ENCODE assay signal across 8 cellular contexts in the genomic region with DNA sequence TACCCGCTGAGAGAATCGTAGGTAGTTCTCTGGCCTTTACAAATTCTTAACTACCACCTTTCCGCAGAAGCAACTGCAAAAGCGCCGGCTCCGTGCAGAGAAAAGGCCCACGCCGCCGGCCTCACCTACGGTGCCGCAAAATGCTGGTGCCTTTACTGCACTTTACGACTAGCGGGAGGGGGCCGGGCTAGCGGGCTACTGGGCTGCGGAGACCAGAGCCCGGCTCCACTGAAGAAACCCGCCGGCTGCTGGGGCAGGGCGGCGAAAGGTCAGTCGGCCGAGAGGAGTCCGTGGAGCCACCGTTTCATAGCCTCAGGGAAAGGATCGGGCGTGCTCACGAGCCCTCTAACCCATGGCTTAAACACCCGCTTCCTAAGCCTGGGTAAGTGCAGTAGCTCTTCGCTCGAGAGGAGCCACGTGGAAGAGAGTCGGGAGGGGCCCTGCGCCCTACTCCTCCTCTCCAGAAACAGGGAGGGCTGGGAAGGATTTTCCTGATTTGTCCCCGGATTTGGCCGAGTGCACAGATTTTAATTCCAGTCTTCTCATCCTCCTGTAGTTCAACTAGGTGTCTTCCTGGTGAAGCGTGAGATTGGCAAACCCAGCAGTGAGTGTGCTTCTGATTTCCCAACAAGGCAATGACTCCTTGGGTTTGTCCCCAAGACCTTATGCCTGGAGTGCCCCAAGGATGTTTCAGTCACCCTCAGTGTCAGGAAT. TPM values are rescaled to one million over a fixed set of nuclear protein-coding genes. Genes with fewer than 3 reads are reported as not detected.
DNase-seq lines count a peak whose midpoint lies in the region; ATAC-seq and TF ChIP-seq lines count a peak whose summit lies in the region.

A gene with protein sequence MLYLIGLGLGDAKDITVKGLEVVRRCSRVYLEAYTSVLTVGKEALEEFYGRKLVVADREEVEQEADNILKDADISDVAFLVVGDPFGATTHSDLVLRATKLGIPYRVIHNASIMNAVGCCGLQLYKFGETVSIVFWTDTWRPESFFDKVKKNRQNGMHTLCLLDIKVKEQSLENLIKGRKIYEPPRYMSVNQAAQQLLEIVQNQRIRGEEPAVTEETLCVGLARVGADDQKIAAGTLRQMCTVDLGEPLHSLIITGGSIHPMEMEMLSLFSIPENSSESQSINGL (minus strand): TSS at position 105 of the 714 bp plus-strand sequence. CDS start 341 bp downstream, outside the sequence.

- TF ChIP-seq CTCF in colonic mucosa (IDR thresholded peaks at IDR 0.05) = no peak

- no peaks in the 10 kb centered on the region for H3K9me3 ChIP-seq in colonic mucosa

- H3K9ac ChIP-seq in colonic mucosa (ENCODE audit: low read depth in 2 of 2, low read length in 2 of 2) = peak within 1 kb of the TSS; percentile 52 to 76

- DNase-seq in AG20443 (ENCODE audit: low spot score) (peak; percentile 94), NCI-H524 treated with DMSO at 0.1 percent for 48 hours (lab: John Stamatoyannopoulos, UW) (peak; percentile 13), colonic mucosa (peak; percentile 95)
- DNase-seq in activated CD4-positive, alpha-beta T cell treated with anti-CD3 and anti-CD28 coated beads for 48 hours = peak; percentile 95
- peak; percentile 81 to 86 for DNase-seq in stimulated activated CD4-positive, alpha-beta T cell treated with anti-CD3 and anti-CD28 coated beads, Interleukin-1b, Interleukin-23, amount 100 ng/mL, for 4 hours (ENCODE audit: low read depth in 2 of 2)

- no peaks in the 10 kb centered on the region for H3K4me1 ChIP-seq in colonic mucosa

- intact Hi-C loops in colonic mucosa (cut with DNase I) = no loop called here

- peak within 1 kb of the TSS; percentile 63 for H3K4me3 ChIP-seq in colonic mucosa

- ATAC-seq in GM19035 (IDR thresholded peaks at IDR 0.05; ENCODE audit: unreplicated experiment) = peak; percentile 89
- ATAC-seq in HG03354 (IDR thresholded peaks at IDR 0.05; ENCODE audit: poor library complexity, severe bottlenecking, unreplicated experiment) = peak; percentile 89

- H3K27ac ChIP-seq in colonic mucosa = peak within 1 kb of the TSS; percentile 82
- H3K27ac ChIP-seq in layer of hippocampus (ENCODE audit: low read depth, low read length) = peak within 1 kb of the TSS; percentile 67

- H3K27me3 ChIP-seq in colonic mucosa = no peaks in the 10 kb centered on the region
- no peaks in the 10 kb centered on the region for H3K27me3 ChIP-seq in layer of hippocampus (ENCODE audit: control insufficient read depth, insufficient read depth, low read length)

- no peaks in the 10 kb centered on the region for H3K36me3 ChIP-seq in colonic mucosa

RNA-seq across cellular contexts. Expression of the gene that starts here (rescaled TPM):
- 10 to 100 TPM; 20.1 to 32.4 TPM for total RNA-seq in colonic mucosa

Comparison
In these comparisons a context has a peak if more than half of its experiments do, and no peak if none do; other contexts are left out.
1. Peak in every context shown above with its lines: DNase-seq, ATAC-seq, H3K4me3 ChIP-seq and H3K27ac ChIP-seq.
2. DNase-seq: peak in every context shown above with its lines; median percentile 95 in activated CD4-positive, alpha-beta T cell treated with anti-CD3 and anti-CD28 coated beads for 48 hours; 95 in colonic mucosa; 94 in AG20443; 84 in stimulated activated CD4-positive, alpha-beta T cell treated with anti-CD3 and anti-CD28 coated beads, Interleukin-1b, Interleukin-23, amount 100 ng/mL, for 4 hours; 13 in NCI-H524 treated with DMSO at 0.1 percent for 48 hours.